ENCODE assay signal across 19 cellular contexts in genomic region chr4:144820115-144820514, GRCh38.
DNase-seq lines count a peak whose midpoint lies in the region; TF ChIP-seq lines count a peak whose summit lies in the region.
"Had no signal": no experiment of that assay in that cellular context is flagged by ENCODE, and none has a peak within 500 bp of the region (broad histone marks: within the 10 kb centered on the region; RNA-seq: fewer than 3 reads in every experiment).

No MANE protein-coding gene starts in this region.

- peaks cover 9% of the 10 kb centered on the region for H3K27me3 ChIP-seq in GM23248 (replicated peaks; ENCODE audit: insufficient read depth)
- H3K27me3 ChIP-seq in testis: no peaks in the 10 kb centered on the region
- H3K27me3 ChIP-seq: colonic mucosa, heart right ventricle had no signal

- in situ Hi-C loops in GM23248 (cut with MboI): no loop called here
- in situ Hi-C loops in G401 (cut with HindIII; ENCODE audit: low sequenced_read_pairs): no loop called here

- no peaks in the 10 kb centered on the region for H3K4me1 Mint-ChIP-seq in activated T-helper 2 cell treated with anti-CD3 and anti-CD28 coated beads, Interferon-gamma antibody, Interleukin-2, Interleukin-4, amounts not matched to agents 10 μg/mL and 5 μg/mL and 100 μg/mL, durations not matched to agents 14 hours and 24 hours and 36 hours (ENCODE audit: low read depth)
- H3K4me1 Mint-ChIP-seq: T-helper 17 cell had no signal

- H3K36me3 ChIP-seq in GM23248 (ENCODE audit: low read depth) (no peaks in the 10 kb centered on the region), testis (ENCODE audit: low read depth, missing control alignments) (no peaks in the 10 kb centered on the region)
- H3K36me3 ChIP-seq: colonic mucosa, heart right ventricle had no signal

- H3F3A ChIP-seq in GM23248 (ENCODE audit: insufficient read depth): peaks cover 13% of the 10 kb centered on the region; the same call in 1 of the 2 replicates

- H2AFZ ChIP-seq in GM23248: no peak overlapping the region

- no peak for TF ChIP-seq POLR2A in testis (IDR thresholded peaks at IDR 0.05)

- no peak for TF ChIP-seq CTCF in testis (IDR thresholded peaks at IDR 0.05)

- no peaks in the 10 kb centered on the region for H3K27me3 Mint-ChIP-seq in activated T-helper 2 cell treated with anti-CD3 and anti-CD28 coated beads, Interferon-gamma antibody, Interleukin-2, Interleukin-4, amounts not matched to agents 10 μg/mL and 5 μg/mL and 100 μg/mL, durations not matched to agents 14 hours and 24 hours and 36 hours (ENCODE audit: low read depth)
- H3K27me3 Mint-ChIP-seq: T-helper 17 cell had no signal

- H3K9ac ChIP-seq in GM23248: no peak overlapping the region

- no peaks in the 10 kb centered on the region for H3K36me3 Mint-ChIP-seq in activated T-helper 2 cell treated with anti-CD3 and anti-CD28 coated beads, Interferon-gamma antibody, Interleukin-2, Interleukin-4, amounts not matched to agents 10 μg/mL and 5 μg/mL and 100 μg/mL, durations not matched to agents 14 hours and 24 hours and 36 hours (ENCODE audit: low read depth)

- no peak overlapping the region for H3K27ac ChIP-seq in GM23248
- H3K27ac ChIP-seq in testis: no peak overlapping the region
- H3K27ac ChIP-seq: A549, colonic mucosa, heart right ventricle had no signal

- H3K4me3 ChIP-seq in GM23248: no peak overlapping the region
- no peak overlapping the region for H3K4me3 ChIP-seq in testis
- H3K4me3 ChIP-seq: A549, colonic mucosa, heart right ventricle had no signal

- no peaks in the 10 kb centered on the region for H3K9me3 Mint-ChIP-seq in activated T-helper 2 cell treated with anti-CD3 and anti-CD28 coated beads, Interferon-gamma antibody, Interleukin-2, Interleukin-4, amounts not matched to agents 10 μg/mL and 5 μg/mL and 100 μg/mL, durations not matched to agents 14 hours and 24 hours and 36 hours
- H3K9me3 Mint-ChIP-seq: activated T-helper 1 cell treated with anti-CD3 and anti-CD28 coated beads, Interleukin-12 subunit alpha, Interleukin-12 subunit beta, Interleukin-2, Interleukin-4 antibody, amounts not matched to agents 30 ng/mL and 10 ng/mL and 1 ng/mL, durations not matched to agents 14 hours and 24 hours and 36 hours had no signal

- H3K9me2 ChIP-seq in GM23248 (ENCODE audit: insufficient read depth): no peaks in the 10 kb centered on the region

- peak overlapping the region; percentile 18 for H3K4me2 ChIP-seq in GM23248 (ENCODE audit: unreplicated experiment)
- H3K4me2 ChIP-seq: A549 had no signal

- no peaks in the 10 kb centered on the region for H4K20me1 ChIP-seq in GM23248 (ENCODE audit: insufficient read depth)

- H3K27ac Mint-ChIP-seq in activated T-helper 2 cell treated with anti-CD3 and anti-CD28 coated beads, Interferon-gamma antibody, Interleukin-2, Interleukin-4, amounts not matched to agents 10 μg/mL and 5 μg/mL and 100 μg/mL, durations not matched to agents 14 hours and 24 hours and 36 hours: no peak overlapping the region
- H3K27ac Mint-ChIP-seq: activated T-helper 1 cell treated with anti-CD3 and anti-CD28 coated beads, Interleukin-12 subunit alpha, Interleukin-12 subunit beta, Interleukin-2, Interleukin-4 antibody, amounts not matched to agents 30 ng/mL and 10 ng/mL and 1 ng/mL, durations not matched to agents 14 hours and 24 hours and 36 hours; T-helper 17 cell had no signal

- H3K9me3 ChIP-seq in GM23248 (ENCODE audit: low read depth) (no peaks in the 10 kb centered on the region), testis (no peaks in the 10 kb centered on the region)
- H3K9me3 ChIP-seq: A549, colonic mucosa had no signal

- H3K79me2 ChIP-seq in GM23248 (ENCODE audit: insufficient read depth): no peaks in the 10 kb centered on the region

- peak; percentile 54 for DNase-seq in A172 (ENCODE audit: low spot score)
- peak; percentile 56 for DNase-seq in GM23248
- peak; percentile 67 for DNase-seq in astrocyte of the hippocampus (ENCODE audit: low read depth, low spot score)
- peak; percentile 30 for DNase-seq in glomerular visceral epithelial cell (ENCODE audit: extremely low spot score)
- no peak for DNase-seq in SW480 (ENCODE audit: low spot score)
- no peak for DNase-seq in G401 (ENCODE audit: low spot score)
- no peak for DNase-seq in activated T-helper 2 cell treated with anti-CD3 and anti-CD28 coated beads, Interferon-gamma antibody, Interleukin-2, Interleukin-4, amounts not matched to agents 10 μg/mL and 5 μg/mL and 100 μg/mL, durations not matched to agents 14 hours and 24 hours and 36 hours (ENCODE audit: low spot score)
- DNase-seq in testis: no peak
- DNase-seq: colonic mucosa; COR-L47; heart right ventricle; kidney; NCI-H2081 treated with DMSO at 0.1 percent for 48 hours; NCI-H524; Right ventricle myocardium superior; stimulated activated naive CD4-positive, alpha-beta T cell treated with Interleukin-2 at 50 U/mL for 16 hours; T-helper 17 cell had no signal

- intact Hi-C loops in activated T-helper 2 cell treated with anti-CD3 and anti-CD28 coated beads, Interferon-gamma antibody, Interleukin-2, Interleukin-4, amounts not matched to agents 10 μg/mL and 5 μg/mL and 100 μg/mL, durations not matched to agents 14 hours and 24 hours and 36 hours (cut with micrococcal nuclease): no loop called here
- intact Hi-C loops in testis (cut with DNase I; ENCODE audit: low total_unique reads): no loop called here

- 0 out of 2 replicates have a peak, but pooled peaks cover 10% of the 10 kb centered on the region for H3K4me1 ChIP-seq in GM23248 (ENCODE audit: insufficient read depth)
- H3K4me1 ChIP-seq in testis: no peaks in the 10 kb centered on the region
- H3K4me1 ChIP-seq: A549, colonic mucosa had no signal

- no peak overlapping the region for H3K4me3 Mint-ChIP-seq in activated T-helper 2 cell treated with anti-CD3 and anti-CD28 coated beads, Interferon-gamma antibody, Interleukin-2, Interleukin-4, amounts not matched to agents 10 μg/mL and 5 μg/mL and 100 μg/mL, durations not matched to agents 14 hours and 24 hours and 36 hours (ENCODE audit: low read depth)
- H3K4me3 Mint-ChIP-seq: activated T-helper 1 cell treated with anti-CD3 and anti-CD28 coated beads, Interleukin-12 subunit alpha, Interleukin-12 subunit beta, Interleukin-2, Interleukin-4 antibody, amounts not matched to agents 30 ng/mL and 10 ng/mL and 1 ng/mL, durations not matched to agents 14 hours and 24 hours and 36 hours; T-helper 17 cell had no signal

Comparison
In these comparisons a context has a peak if more than half of its experiments do, and no peak if none do; other contexts are left out.
1. DNase-seq: peak in A172 (single experiment), GM23248 (single experiment), astrocyte of the hippocampus (single experiment) and glomerular visceral epithelial cell (single experiment); none in SW480 (single experiment), G401 (single experiment), activated T-helper 2 cell treated with anti-CD3 and anti-CD28 coated beads, Interferon-gamma antibody, Interleukin-2, Interleukin-4, amounts not matched to agents 10 μg/mL and 5 μg/mL and 100 μg/mL, durations not matched to agents 14 hours and 24 hours and 36 hours (single experiment) and testis (single experiment).